In genomic region chr4:94274912-94275311, GRCh38 we compare ENCODE assay signal across 1 cellular context.
TF ChIP-seq lines count a peak whose summit lies in the region.

No MANE protein-coding gene starts in this region.

TF ChIP-seq in IMR-90, 13 proteins besides CTCF, POLR2A, EP300 and RAD21:
- TF ChIP-seq FOS (IDR thresholded peaks at IDR 0.05; ENCODE audit: low read depth, low read length) = 0 out of 2 replicates have a peak, but pooled peaks have one; percentile 24
- no peak for TF ChIP-seq RFX5 (IDR thresholded peaks at IDR 0.05; ENCODE audit: low read depth, low read length)
